1 cellular context compared by ENCODE assay signal in the genomic region with DNA sequence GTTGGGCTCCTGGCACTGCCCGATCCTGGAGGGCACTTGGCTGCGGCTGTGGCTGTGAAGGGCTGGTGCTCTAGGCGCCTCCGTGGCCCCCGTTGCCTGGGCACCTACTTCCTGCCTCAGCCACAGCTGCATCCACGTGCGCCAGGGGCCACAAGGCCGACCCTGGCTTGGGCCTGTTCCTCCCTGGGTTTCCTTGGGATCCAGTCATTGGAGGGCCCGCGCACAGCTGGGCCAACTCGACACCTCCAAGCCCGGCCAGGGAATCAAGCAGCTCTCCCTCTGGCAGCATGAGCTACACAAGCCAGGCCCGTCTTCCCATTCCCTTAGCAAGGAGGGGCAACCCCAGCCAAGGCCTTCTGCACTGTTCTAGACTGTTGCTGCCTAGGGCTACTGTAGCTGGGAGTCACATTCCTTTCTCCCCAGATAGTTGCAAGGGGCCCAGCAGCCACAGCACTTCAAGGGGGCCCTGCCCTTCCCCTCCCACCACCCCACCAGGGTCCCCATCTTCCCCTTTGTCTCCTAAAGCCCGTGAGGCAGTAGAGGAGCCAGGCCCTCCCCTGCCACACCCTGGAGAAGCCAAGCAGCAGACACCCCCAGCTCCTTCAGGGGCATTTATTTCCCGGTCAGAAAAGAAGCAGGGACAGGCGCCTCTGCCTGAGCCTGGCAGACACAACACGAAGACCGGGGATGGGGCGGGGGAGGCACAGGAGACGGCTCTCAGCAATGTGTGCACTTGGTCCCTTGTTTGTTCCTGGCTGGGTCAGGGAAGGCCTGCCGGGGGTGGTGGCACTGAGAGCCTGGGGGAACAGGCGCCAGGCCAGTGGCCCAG.
TF ChIP-seq lines count a peak whose summit lies in the region.

No MANE protein-coding gene starts in this region.

TF ChIP-seq in K562, 482 proteins besides CTCF, POLR2A, EP300 and RAD21 (continued from another document and continues in another):
- TF ChIP-seq ZNF41 (CRISPR knock-in tag; conservative IDR thresholded peaks at IDR 0.05) (no peak), SREBF1 (IDR thresholded peaks at IDR 0.05; ENCODE audit: borderline replicate concordance, low read depth, low read length) (no peak), SAFB (IDR thresholded peaks at IDR 0.05; ENCODE audit: borderline replicate concordance, low read depth, low read length) (no peak), POLR2G (IDR thresholded peaks at IDR 0.05; ENCODE audit: low read depth, low read length) (peak; percentile 77), ZEB2 (IDR thresholded peaks at IDR 0.05) (no peak), HDAC8 (tag; IDR thresholded peaks at IDR 0.05) (no peak), ZFX (CRISPR knock-in tag; IDR thresholded peaks at IDR 0.05) (peak; percentile 41; the same call in 1 of the 2 replicates), CBX8 (IDR thresholded peaks at IDR 0.05; ENCODE audit: borderline replicate concordance, extremely low read depth, low read depth, low read length, poor library complexity, severe bottlenecking) (no peak), ZBED1 (IDR thresholded peaks at IDR 0.05) (0 out of 2 replicates have a peak, but pooled peaks have one; percentile 24), TEAD2 (tag; IDR thresholded peaks at IDR 0.05) (no peak), NFXL1 (CRISPR knock-in tag; IDR thresholded peaks at IDR 0.05) (no peak), ZZZ3 (IDR thresholded peaks at IDR 0.05) (no peak), GATAD2A (IDR thresholded peaks at IDR 0.05) (no peak), ZNF253 (CRISPR knock-in tag; conservative IDR thresholded peaks at IDR 0.05) (no peak), TAL1 (IDR thresholded peaks at IDR 0.05) (no peak), ZBTB8A (IDR thresholded peaks at IDR 0.05; ENCODE audit: partially characterized antibody) (no peak), NBN (IDR thresholded peaks at IDR 0.05; ENCODE audit: low read depth) (no peak), CEBPG (CRISPR knock-in tag; IDR thresholded peaks at IDR 0.05) (no peak), CEBPG (tag; conservative IDR thresholded peaks at IDR 0.05 in 1 of 2, IDR thresholded peaks at IDR 0.05 in 1 of 2) (no peak), MBD2 (IDR thresholded peaks at IDR 0.05; ENCODE audit: borderline replicate concordance, low read depth) (no peak; the same call in 1 of the 2 replicates), KAT8 (IDR thresholded peaks at IDR 0.05; ENCODE audit: low read depth) (no peak), BMI1 (IDR thresholded peaks at IDR 0.05; ENCODE audit: low read length) (no peak), ZNF224 (CRISPR knock-in tag; IDR thresholded peaks at IDR 0.05) (no peak), PHB2 (IDR thresholded peaks at IDR 0.05; ENCODE audit: low read depth) (no peak), XRCC5 (IDR thresholded peaks at IDR 0.05; ENCODE audit: low read depth, low read length) (no peak), EZH2 (IDR thresholded peaks at IDR 0.05; ENCODE audit: borderline replicate concordance, low read depth, low read length) (no peak), SETDB1 (IDR thresholded peaks at IDR 0.05; ENCODE audit: low read length) (no peak), ZNF695 (CRISPR knock-in tag; IDR thresholded peaks at IDR 0.05) (no peak), ZNF408 (CRISPR knock-in tag; IDR thresholded peaks at IDR 0.05; ENCODE audit: low read depth) (no peak), SRSF7 (optimal IDR thresholded peaks at IDR 0.05; ENCODE audit: low read depth, low read length) (no peak), GTF2E2 (tag; IDR thresholded peaks at IDR 0.05) (no peak), FOXP1 (CRISPR knock-in tag; IDR thresholded peaks at IDR 0.05) (no peak), ZNF384 (IDR thresholded peaks at IDR 0.05; ENCODE audit: low read depth, low read length) (no peak), ARID2 (IDR thresholded peaks at IDR 0.05) (no peak), ILK (tag; IDR thresholded peaks at IDR 0.05; ENCODE audit: borderline replicate concordance, low read depth) (no peak), GABPB1 (CRISPR knock-in tag; IDR thresholded peaks at IDR 0.05) (peak; percentile 49; the same call in 1 of the 2 replicates), KLF1 (tag; IDR thresholded peaks at IDR 0.05) (no peak), POLR2H (tag; IDR thresholded peaks at IDR 0.05; ENCODE audit: low read depth) (no peak; the same call in 1 of the 2 replicates), MAFF (IDR thresholded peaks at IDR 0.05; ENCODE audit: low read length) (no peak), RCOR1 (IDR thresholded peaks at IDR 0.05; ENCODE audit: borderline replicate concordance in 1 of 2, low read depth in 2 of 2, low read length in 2 of 2) (no peak), TEAD1 (CRISPR knock-in tag; IDR thresholded peaks at IDR 0.05) (no peak; a peak in 1 of 4 replicates), MEF2A (IDR thresholded peaks at IDR 0.05; ENCODE audit: control insufficient read depth, low read depth, low read length) (no peak), HMG20B (CRISPR knock-in tag; IDR thresholded peaks at IDR 0.05) (0 out of 2 replicates have a peak, but pooled peaks have one; percentile 49), XRCC4 (IDR thresholded peaks at IDR 0.05; ENCODE audit: extremely low read depth, insufficient read depth, insufficient read length) (no peak), RBM39 (optimal IDR thresholded peaks at IDR 0.05; ENCODE audit: low read depth, low read length) (no peak), CAMTA2 (CRISPR knock-in tag; conservative IDR thresholded peaks at IDR 0.05) (no peak; the same call in 1 of the 2 replicates), FOXK1 (CRISPR knock-in tag; IDR thresholded peaks at IDR 0.05; ENCODE audit: borderline replicate concordance) (peak; percentile 5; the same call in 1 of the 2 replicates)
- TF ChIP-seq, protein P1, sequence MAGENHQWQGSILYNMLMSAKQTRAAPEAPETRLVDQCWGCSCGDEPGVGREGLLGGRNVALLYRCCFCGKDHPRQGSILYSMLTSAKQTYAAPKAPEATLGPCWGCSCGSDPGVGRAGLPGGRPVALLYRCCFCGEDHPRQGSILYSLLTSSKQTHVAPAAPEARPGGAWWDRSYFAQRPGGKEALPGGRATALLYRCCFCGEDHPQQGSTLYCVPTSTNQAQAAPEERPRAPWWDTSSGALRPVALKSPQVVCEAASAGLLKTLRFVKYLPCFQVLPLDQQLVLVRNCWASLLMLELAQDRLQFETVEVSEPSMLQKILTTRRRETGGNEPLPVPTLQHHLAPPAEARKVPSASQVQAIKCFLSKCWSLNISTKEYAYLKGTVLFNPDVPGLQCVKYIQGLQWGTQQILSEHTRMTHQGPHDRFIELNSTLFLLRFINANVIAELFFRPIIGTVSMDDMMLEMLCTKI (IDR thresholded peaks at IDR 0.05; ENCODE audit: partially characterized antibody) = no peak
- TF ChIP-seq, protein P2, sequence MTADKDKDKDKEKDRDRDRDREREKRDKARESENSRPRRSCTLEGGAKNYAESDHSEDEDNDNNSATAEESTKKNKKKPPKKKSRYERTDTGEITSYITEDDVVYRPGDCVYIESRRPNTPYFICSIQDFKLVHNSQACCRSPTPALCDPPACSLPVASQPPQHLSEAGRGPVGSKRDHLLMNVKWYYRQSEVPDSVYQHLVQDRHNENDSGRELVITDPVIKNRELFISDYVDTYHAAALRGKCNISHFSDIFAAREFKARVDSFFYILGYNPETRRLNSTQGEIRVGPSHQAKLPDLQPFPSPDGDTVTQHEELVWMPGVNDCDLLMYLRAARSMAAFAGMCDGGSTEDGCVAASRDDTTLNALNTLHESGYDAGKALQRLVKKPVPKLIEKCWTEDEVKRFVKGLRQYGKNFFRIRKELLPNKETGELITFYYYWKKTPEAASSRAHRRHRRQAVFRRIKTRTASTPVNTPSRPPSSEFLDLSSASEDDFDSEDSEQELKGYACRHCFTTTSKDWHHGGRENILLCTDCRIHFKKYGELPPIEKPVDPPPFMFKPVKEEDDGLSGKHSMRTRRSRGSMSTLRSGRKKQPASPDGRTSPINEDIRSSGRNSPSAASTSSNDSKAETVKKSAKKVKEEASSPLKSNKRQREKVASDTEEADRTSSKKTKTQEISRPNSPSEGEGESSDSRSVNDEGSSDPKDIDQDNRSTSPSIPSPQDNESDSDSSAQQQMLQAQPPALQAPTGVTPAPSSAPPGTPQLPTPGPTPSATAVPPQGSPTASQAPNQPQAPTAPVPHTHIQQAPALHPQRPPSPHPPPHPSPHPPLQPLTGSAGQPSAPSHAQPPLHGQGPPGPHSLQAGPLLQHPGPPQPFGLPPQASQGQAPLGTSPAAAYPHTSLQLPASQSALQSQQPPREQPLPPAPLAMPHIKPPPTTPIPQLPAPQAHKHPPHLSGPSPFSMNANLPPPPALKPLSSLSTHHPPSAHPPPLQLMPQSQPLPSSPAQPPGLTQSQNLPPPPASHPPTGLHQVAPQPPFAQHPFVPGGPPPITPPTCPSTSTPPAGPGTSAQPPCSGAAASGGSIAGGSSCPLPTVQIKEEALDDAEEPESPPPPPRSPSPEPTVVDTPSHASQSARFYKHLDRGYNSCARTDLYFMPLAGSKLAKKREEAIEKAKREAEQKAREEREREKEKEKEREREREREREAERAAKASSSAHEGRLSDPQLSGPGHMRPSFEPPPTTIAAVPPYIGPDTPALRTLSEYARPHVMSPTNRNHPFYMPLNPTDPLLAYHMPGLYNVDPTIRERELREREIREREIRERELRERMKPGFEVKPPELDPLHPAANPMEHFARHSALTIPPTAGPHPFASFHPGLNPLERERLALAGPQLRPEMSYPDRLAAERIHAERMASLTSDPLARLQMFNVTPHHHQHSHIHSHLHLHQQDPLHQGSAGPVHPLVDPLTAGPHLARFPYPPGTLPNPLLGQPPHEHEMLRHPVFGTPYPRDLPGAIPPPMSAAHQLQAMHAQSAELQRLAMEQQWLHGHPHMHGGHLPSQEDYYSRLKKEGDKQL (CRISPR knock-in tag; IDR thresholded peaks at IDR 0.05; ENCODE audit: borderline replicate concordance) = no peak
- TF ChIP-seq, protein P3, sequence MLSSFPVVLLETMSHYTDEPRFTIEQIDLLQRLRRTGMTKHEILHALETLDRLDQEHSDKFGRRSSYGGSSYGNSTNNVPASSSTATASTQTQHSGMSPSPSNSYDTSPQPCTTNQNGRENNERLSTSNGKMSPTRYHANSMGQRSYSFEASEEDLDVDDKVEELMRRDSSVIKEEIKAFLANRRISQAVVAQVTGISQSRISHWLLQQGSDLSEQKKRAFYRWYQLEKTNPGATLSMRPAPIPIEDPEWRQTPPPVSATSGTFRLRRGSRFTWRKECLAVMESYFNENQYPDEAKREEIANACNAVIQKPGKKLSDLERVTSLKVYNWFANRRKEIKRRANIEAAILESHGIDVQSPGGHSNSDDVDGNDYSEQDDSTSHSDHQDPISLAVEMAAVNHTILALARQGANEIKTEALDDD (IDR thresholded peaks at IDR 0.05) = no peak
- TF ChIP-seq, protein P4, sequence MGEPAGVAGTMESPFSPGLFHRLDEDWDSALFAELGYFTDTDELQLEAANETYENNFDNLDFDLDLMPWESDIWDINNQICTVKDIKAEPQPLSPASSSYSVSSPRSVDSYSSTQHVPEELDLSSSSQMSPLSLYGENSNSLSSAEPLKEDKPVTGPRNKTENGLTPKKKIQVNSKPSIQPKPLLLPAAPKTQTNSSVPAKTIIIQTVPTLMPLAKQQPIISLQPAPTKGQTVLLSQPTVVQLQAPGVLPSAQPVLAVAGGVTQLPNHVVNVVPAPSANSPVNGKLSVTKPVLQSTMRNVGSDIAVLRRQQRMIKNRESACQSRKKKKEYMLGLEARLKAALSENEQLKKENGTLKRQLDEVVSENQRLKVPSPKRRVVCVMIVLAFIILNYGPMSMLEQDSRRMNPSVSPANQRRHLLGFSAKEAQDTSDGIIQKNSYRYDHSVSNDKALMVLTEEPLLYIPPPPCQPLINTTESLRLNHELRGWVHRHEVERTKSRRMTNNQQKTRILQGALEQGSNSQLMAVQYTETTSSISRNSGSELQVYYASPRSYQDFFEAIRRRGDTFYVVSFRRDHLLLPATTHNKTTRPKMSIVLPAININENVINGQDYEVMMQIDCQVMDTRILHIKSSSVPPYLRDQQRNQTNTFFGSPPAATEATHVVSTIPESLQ (CRISPR knock-in tag; IDR thresholded peaks at IDR 0.05) = no peak
- TF ChIP-seq, protein P5, sequence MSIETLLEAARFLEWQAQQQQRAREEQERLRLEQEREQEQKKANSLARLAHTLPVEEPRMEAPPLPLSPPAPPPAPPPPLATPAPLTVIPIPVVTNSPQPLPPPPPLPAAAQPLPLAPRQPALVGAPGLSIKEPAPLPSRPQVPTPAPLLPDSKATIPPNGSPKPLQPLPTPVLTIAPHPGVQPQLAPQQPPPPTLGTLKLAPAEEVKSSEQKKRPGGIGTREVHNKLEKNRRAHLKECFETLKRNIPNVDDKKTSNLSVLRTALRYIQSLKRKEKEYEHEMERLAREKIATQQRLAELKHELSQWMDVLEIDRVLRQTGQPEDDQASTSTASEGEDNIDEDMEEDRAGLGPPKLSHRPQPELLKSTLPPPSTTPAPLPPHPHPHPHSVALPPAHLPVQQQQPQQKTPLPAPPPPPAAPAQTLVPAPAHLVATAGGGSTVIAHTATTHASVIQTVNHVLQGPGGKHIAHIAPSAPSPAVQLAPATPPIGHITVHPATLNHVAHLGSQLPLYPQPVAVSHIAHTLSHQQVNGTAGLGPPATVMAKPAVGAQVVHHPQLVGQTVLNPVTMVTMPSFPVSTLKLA (conservative IDR thresholded peaks at IDR 0.05) = no peak
- TF ChIP-seq, protein P6, sequence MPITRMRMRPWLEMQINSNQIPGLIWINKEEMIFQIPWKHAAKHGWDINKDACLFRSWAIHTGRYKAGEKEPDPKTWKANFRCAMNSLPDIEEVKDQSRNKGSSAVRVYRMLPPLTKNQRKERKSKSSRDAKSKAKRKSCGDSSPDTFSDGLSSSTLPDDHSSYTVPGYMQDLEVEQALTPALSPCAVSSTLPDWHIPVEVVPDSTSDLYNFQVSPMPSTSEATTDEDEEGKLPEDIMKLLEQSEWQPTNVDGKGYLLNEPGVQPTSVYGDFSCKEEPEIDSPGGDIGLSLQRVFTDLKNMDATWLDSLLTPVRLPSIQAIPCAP (CRISPR knock-in tag; IDR thresholded peaks at IDR 0.05; ENCODE audit: borderline replicate concordance) = no peak
- TF ChIP-seq, protein P7, sequence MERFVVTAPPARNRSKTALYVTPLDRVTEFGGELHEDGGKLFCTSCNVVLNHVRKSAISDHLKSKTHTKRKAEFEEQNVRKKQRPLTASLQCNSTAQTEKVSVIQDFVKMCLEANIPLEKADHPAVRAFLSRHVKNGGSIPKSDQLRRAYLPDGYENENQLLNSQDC (CRISPR knock-in tag; IDR thresholded peaks at IDR 0.05) = no peak
- TF ChIP-seq, protein P8, sequence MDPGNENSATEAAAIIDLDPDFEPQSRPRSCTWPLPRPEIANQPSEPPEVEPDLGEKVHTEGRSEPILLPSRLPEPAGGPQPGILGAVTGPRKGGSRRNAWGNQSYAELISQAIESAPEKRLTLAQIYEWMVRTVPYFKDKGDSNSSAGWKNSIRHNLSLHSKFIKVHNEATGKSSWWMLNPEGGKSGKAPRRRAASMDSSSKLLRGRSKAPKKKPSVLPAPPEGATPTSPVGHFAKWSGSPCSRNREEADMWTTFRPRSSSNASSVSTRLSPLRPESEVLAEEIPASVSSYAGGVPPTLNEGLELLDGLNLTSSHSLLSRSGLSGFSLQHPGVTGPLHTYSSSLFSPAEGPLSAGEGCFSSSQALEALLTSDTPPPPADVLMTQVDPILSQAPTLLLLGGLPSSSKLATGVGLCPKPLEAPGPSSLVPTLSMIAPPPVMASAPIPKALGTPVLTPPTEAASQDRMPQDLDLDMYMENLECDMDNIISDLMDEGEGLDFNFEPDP (CRISPR knock-in tag; IDR thresholded peaks at IDR 0.05) = no peak
- TF ChIP-seq, protein P9, sequence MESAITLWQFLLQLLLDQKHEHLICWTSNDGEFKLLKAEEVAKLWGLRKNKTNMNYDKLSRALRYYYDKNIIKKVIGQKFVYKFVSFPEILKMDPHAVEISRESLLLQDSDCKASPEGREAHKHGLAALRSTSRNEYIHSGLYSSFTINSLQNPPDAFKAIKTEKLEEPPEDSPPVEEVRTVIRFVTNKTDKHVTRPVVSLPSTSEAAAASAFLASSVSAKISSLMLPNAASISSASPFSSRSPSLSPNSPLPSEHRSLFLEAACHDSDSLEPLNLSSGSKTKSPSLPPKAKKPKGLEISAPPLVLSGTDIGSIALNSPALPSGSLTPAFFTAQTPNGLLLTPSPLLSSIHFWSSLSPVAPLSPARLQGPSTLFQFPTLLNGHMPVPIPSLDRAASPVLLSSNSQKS (CRISPR knock-in tag; IDR thresholded peaks at IDR 0.05) = no peak
